ENCODE assay signal across 24 cellular contexts in the genomic region with DNA sequence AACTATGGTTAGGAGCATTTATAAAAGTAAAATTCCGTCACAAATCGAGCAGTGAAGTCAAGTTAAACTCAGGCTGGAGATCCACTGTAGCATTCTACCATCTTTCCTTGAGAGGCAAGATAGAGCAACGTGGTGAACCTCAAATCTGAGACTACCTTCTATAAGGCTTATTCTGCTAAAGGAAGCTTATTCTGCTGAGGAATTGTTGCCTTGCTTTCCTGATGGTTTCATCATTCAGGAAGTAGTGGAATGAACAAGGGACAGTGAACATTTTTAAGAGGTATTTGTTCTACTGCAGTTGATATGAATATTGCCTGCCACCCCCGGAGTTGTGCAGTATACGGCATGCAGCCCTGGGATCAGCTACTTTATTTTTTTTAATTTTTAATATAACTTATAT.
"Had no signal": no experiment of that assay in that cellular context is flagged by ENCODE, and none has a peak within 500 bp of the region (broad histone marks: within the 10 kb centered on the region; RNA-seq: fewer than 3 reads in every experiment).

No MANE protein-coding gene starts in this region.

- H3K4me1 Mint-ChIP-seq: mesothelial cell of epicardium; naive B cell; natural killer cell; nephron progenitor cell; neural progenitor cell; stimulated activated memory B cell treated with anti-CD40 and anti-IgM and Interleukin-4, amounts not matched to agents 10 μg/mL and 1 μg/mL and 100 μg/mL, for 72 hours; stimulated activated naive CD8-positive, alpha-beta T cell treated with anti-CD3 and anti-CD28 coated beads, Interleukin-15, amount 100 ng/mL, for 72 hours had no signal

- DNase-seq: islet precursor cell; left ventricle myocardium inferior; mesendoderm; naive B cell; natural killer cell; nephron progenitor cell; occipital lobe; psoas muscle; right lobe of liver; stimulated activated CD4-positive, alpha-beta T cell treated with anti-CD3 and anti-CD28 coated beads, Interleukin-1b, Interleukin-23, amount 100 ng/mL, for 48 hours; stimulated activated CD4-positive, alpha-beta T cell treated with anti-CD3 and anti-CD28 coated beads, Interleukin-2, amount 100 ng/mL, for 48 hours; stimulated activated CD4-positive, alpha-beta T cell treated with anti-CD3 and anti-CD28 coated beads, Interleukin-4, amount 100 ng/mL, for 4 hours; stimulated activated CD8-positive, alpha-beta memory T cell treated with anti-CD3 and anti-CD28 coated beads, Interleukin-4, amount 100 ng/mL, for 48 hours; stimulated activated naive CD4-positive, alpha-beta T cell treated with Interleukin-2 at 50 U/mL for 16 hours; stimulated activated naive CD8-positive, alpha-beta T cell treated with anti-CD3 and anti-CD28 coated beads, Interleukin-15, amount 100 ng/mL, for 72 hours; substantia nigra; uterus had no signal

- ATAC-seq: natural killer cell; psoas muscle; right lobe of liver; stimulated activated memory B cell treated with anti-CD40 and anti-IgM and Interleukin-4, amounts not matched to agents 10 μg/mL and 1 μg/mL and 100 μg/mL, for 72 hours; stimulated activated naive CD8-positive, alpha-beta T cell treated with anti-CD3 and anti-CD28 coated beads, Interleukin-15, amount 100 ng/mL, for 72 hours had no signal

- H3K27me3 Mint-ChIP-seq: stimulated activated memory B cell treated with anti-CD40 and anti-IgM and Interleukin-4, amounts not matched to agents 10 μg/mL and 1 μg/mL and 100 μg/mL, for 72 hours; stimulated activated naive CD8-positive, alpha-beta T cell treated with anti-CD3 and anti-CD28 coated beads, Interleukin-15, amount 100 ng/mL, for 72 hours had no signal

- H3K9me3 Mint-ChIP-seq: stimulated activated memory B cell treated with anti-CD40 and anti-IgM and Interleukin-4, amounts not matched to agents 10 μg/mL and 1 μg/mL and 100 μg/mL, for 72 hours; stimulated activated naive CD8-positive, alpha-beta T cell treated with anti-CD3 and anti-CD28 coated beads, Interleukin-15, amount 100 ng/mL, for 72 hours; type B pancreatic cell had no signal

- H3K36me3 Mint-ChIP-seq: mesothelial cell of epicardium; naive B cell; neural progenitor cell; stimulated activated memory B cell treated with anti-CD40 and anti-IgM and Interleukin-4, amounts not matched to agents 10 μg/mL and 1 μg/mL and 100 μg/mL, for 72 hours; type B pancreatic cell had no signal

- H3K4me3 ChIP-seq: left ventricle myocardium inferior, lung, neural progenitor cell, psoas muscle, right lobe of liver, smooth muscle cell, tibial nerve, uterus had no signal

- H3K27ac Mint-ChIP-seq: mesothelial cell of epicardium; naive B cell; natural killer cell; nephron progenitor cell; neural progenitor cell; stimulated activated memory B cell treated with anti-CD40 and anti-IgM and Interleukin-4, amounts not matched to agents 10 μg/mL and 1 μg/mL and 100 μg/mL, for 72 hours; stimulated activated naive CD8-positive, alpha-beta T cell treated with anti-CD3 and anti-CD28 coated beads, Interleukin-15, amount 100 ng/mL, for 72 hours; type B pancreatic cell had no signal

- H3K4me3 Mint-ChIP-seq: mesothelial cell of epicardium; naive B cell; natural killer cell; nephron progenitor cell; neural progenitor cell; stimulated activated memory B cell treated with anti-CD40 and anti-IgM and Interleukin-4, amounts not matched to agents 10 μg/mL and 1 μg/mL and 100 μg/mL, for 72 hours; stimulated activated naive CD8-positive, alpha-beta T cell treated with anti-CD3 and anti-CD28 coated beads, Interleukin-15, amount 100 ng/mL, for 72 hours; type B pancreatic cell had no signal
